ENCODE assay signal across 1 cellular context in genomic region chr10:114507449-114507848, GRCh38.
TF ChIP-seq lines count a peak whose summit lies in the region.

No MANE protein-coding gene starts in this region.

TF ChIP-seq in WTC11, 78 proteins besides CTCF, POLR2A, EP300 and RAD21 (continued from another document):
- TF ChIP-seq ERG (CRISPR knock-in tag; IDR thresholded peaks at IDR 0.05) (no peak), ELF4 (CRISPR knock-in tag; IDR thresholded peaks at IDR 0.05; ENCODE audit: low read depth) (no peak)
